Comparison of ENCODE assay signal across 1 cellular context in genomic region chr6:13407368-13407708, GRCh38.
TF ChIP-seq lines count a peak whose summit lies in the region.

No MANE protein-coding gene starts in this region.

TF ChIP-seq in IMR-90, 13 proteins besides CTCF, POLR2A, EP300 and RAD21 (continued from another document):
- TF ChIP-seq USF2 (IDR thresholded peaks at IDR 0.05; ENCODE audit: low read depth, low read length) (no peak), SMC3 (IDR thresholded peaks at IDR 0.05; ENCODE audit: low read depth, low read length) (no peak)
